Comparison of ENCODE assay signal across 24 cellular contexts in genomic region chr17:80295559-80295958, GRCh38.
"Had no signal": no experiment of that assay in that cellular context is flagged by ENCODE, and none has a peak within 500 bp of the region (broad histone marks: within the 10 kb centered on the region; RNA-seq: fewer than 3 reads in every experiment).

No MANE protein-coding gene starts in this region.

- H3K4me3 ChIP-seq: adrenal gland, ascending aorta, dorsolateral prefrontal cortex, esophagus muscularis mucosa, gastrocnemius medialis, pancreas, stomach, suprapubic skin, tibial nerve, uterus had no signal

- H3K4me1 ChIP-seq: adrenal gland, ascending aorta, esophagus muscularis mucosa, gastrocnemius medialis, pancreas, stomach, suprapubic skin, tibial nerve, uterus had no signal

- H3K27me3 Mint-ChIP-seq: activated CD8-positive, alpha-beta T cell treated with anti-CD3 and anti-CD28 coated beads for 36 hours; effector memory CD8-positive, alpha-beta T cell had no signal

- H3K36me3 ChIP-seq: uterus had no signal

- DNase-seq: activated CD4-positive, alpha-beta T cell treated with anti-CD3 and anti-CD28 coated beads for 48 hours; activated CD8-positive, alpha-beta T cell treated with anti-CD3 and anti-CD28 coated beads for 36 hours; activated effector memory CD4-positive, alpha-beta T cell treated with anti-CD3 and anti-CD28 coated beads, Interleukin-2, amount 50 U/mL, for 16 hours; activated naive CD4-positive, alpha-beta T cell treated with anti-CD3 and anti-CD28 coated beads, Interleukin-2, amount 50 U/mL, for 16 hours; activated T-cell treated with anti-CD3 and anti-CD28 coated beads, Interleukin-2, amount 50 U/mL, for 1 hour; brain microvascular endothelial cell; central memory CD4-positive, alpha-beta T cell; dorsolateral prefrontal cortex; effector memory CD8-positive, alpha-beta T cell; gastrocnemius medialis; midbrain; pancreas; right cardiac atrium; stimulated activated CD4-positive, alpha-beta T cell treated with anti-CD3 and anti-CD28 coated beads, Interleukin-4, amount 100 ng/mL, for 24 hours; stomach; uterus had no signal

- H3K27ac Mint-ChIP-seq: nephron had no signal

- H3K27ac ChIP-seq: ascending aorta, brain microvascular endothelial cell, dorsolateral prefrontal cortex, esophagus muscularis mucosa, gastrocnemius medialis, neutrophil, pancreas, stomach, suprapubic skin, tibial nerve, uterus had no signal

- H3K27me3 ChIP-seq: adrenal gland, ascending aorta, brain microvascular endothelial cell, dorsolateral prefrontal cortex, esophagus muscularis mucosa, gastrocnemius medialis, neutrophil, pancreas, stomach, suprapubic skin, tibial nerve, uterus had no signal

- H3K9me3 ChIP-seq: adrenal gland, ascending aorta, esophagus muscularis mucosa, gastrocnemius medialis, neutrophil, pancreas, stomach, suprapubic skin, uterus had no signal

- ATAC-seq: activated CD8-positive, alpha-beta T cell treated with anti-CD3 and anti-CD28 coated beads for 36 hours; effector memory CD8-positive, alpha-beta T cell; gastrocnemius medialis; pancreas; right cardiac atrium; SK-N-SH treated with all-trans-retinoic acid at 6 μM for 48 hours had no signal

- H3K4me1 Mint-ChIP-seq: nephron had no signal

- H3K4me3 Mint-ChIP-seq: activated CD8-positive, alpha-beta T cell treated with anti-CD3 and anti-CD28 coated beads for 36 hours; effector memory CD8-positive, alpha-beta T cell; nephron had no signal

- H3K9me3 Mint-ChIP-seq: effector memory CD8-positive, alpha-beta T cell; nephron had no signal
